19 cellular contexts compared by ENCODE assay signal in the genomic region with DNA sequence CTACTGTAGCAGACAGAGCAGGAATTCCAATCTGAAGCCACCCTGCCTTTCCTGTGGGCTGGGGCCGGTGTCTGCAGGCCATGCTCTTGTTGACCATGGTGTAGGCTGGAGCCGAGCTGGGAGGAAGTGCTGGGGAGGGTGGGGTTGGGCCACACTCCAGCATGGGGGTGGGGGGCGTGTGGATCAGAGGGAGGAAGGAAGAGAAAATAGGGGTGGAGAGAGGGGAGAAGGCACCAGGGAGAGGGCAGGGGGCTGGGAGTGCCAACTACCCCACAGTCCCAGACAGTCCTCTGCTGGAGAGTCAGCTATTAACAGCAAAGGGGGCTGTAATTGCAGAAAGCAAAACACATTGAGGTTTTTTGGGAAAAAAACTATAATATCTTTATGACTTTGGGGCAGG. TPM values are rescaled to one million over a fixed set of nuclear protein-coding genes. Genes with fewer than 3 reads are reported as not detected.
"Had no signal": no experiment of that assay in that cellular context is flagged by ENCODE, and none has a peak within 500 bp of the region (broad histone marks: within the 10 kb centered on the region; RNA-seq: fewer than 3 reads in every experiment).

No MANE protein-coding gene starts in this region.

- ATAC-seq: heart left ventricle; left colon; naive thymus-derived CD8-positive, alpha-beta T cell; pancreas had no signal

- H3K36me3 ChIP-seq: heart left ventricle, pancreas, stomach, thoracic aorta, transverse colon had no signal

- H3K4me1 Mint-ChIP-seq: central memory CD8-positive, alpha-beta T cell had no signal

- H3K4me3 ChIP-seq: heart left ventricle, pancreas, stomach, thoracic aorta, transverse colon had no signal

- H3K9me3 Mint-ChIP-seq: central memory CD8-positive, alpha-beta T cell had no signal

- H3K9me3 ChIP-seq: pancreas, thoracic aorta, transverse colon had no signal

- H3K4me1 ChIP-seq: pancreas had no signal

- H3K27me3 ChIP-seq: heart left ventricle, pancreas had no signal

- DNase-seq: heart left ventricle; hippocampal formation; left colon; mammary epithelial cell; naive thymus-derived CD8-positive, alpha-beta T cell; nucleus accumbens; pancreas; right cardiac atrium; stimulated activated CD4-positive, alpha-beta T cell treated with anti-CD3 and anti-CD28 coated beads, Interleukin-1b, Interleukin-23, amount 100 ng/mL, for 48 hours; stimulated activated CD4-positive, alpha-beta T cell treated with anti-CD3 and anti-CD28 coated beads, Interleukin-4, amount 100 ng/mL, for 24 hours; stimulated activated naive CD4-positive, alpha-beta T cell; stomach; substantia nigra; transverse colon had no signal

- H3K4me3 Mint-ChIP-seq: central memory CD8-positive, alpha-beta T cell; dendritic cell treated with granulocyte-macrophage colony-stimulating factor and Interleukin-4, amounts not matched to agents 40 ng/mL and 50 ng/mL, for 4 days; naive thymus-derived CD8-positive, alpha-beta T cell had no signal

- H3K27ac Mint-ChIP-seq: dendritic cell treated with granulocyte-macrophage colony-stimulating factor and Interleukin-4, amounts not matched to agents 40 ng/mL and 50 ng/mL, for 4 days; progenitor cell of endocrine pancreas had no signal

- H3K27ac ChIP-seq: heart left ventricle, pancreas, stomach, thoracic aorta, transverse colon had no signal

RNA-seq across cellular contexts. Expression of gene JPH3, which starts 54.2 kb away (rescaled TPM):
- total RNA-seq: mammary epithelial cell; mononuclear cell; naive thymus-derived CD8-positive, alpha-beta T cell; thoracic aorta had no signal
